Comparison of ENCODE assay signal across 23 cellular contexts in the genomic region with DNA sequence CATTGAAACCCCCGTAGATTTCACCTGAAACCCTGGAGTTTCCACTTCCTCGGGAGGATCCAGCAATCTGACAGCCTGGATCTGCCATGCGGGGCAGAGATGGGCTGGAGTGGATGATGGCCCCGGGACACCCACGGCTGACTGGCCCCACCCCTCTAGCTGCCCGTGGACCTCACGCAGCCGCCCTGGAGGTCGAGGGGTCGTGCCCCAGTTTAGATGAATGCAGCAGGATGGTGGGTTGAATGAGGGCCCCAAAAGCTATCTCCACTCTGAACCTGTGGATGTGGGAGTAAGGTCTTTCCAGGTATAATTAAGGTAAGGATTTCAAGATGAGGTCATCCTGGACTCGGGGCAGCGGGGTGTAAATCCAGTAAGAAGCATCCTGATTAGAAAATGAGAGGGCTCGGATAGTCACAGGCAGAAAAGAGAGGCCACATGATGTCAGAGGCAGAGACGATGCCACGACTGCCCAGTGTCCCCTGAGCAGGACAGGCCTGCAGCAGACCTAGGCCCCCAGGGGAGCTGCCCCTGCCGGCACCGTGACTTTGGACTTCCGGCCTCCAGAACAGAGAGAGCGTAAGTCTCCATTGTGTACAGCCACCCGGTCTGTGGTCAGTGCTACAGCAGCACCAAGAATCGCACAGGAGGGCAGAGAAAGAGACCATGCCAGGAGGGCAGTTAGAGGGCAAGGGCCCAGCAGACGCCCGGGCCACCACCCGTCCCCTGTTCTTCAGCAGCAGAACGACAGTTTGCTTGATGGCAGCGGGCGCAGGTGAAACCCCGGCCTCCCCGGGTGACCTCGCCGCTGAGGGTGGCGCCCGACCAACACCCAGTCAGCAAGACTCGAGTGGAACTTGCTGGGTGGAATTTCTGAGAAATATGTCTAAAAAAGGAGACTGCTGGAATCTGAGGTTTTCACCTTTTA. TPM values are rescaled to one million over a fixed set of nuclear protein-coding genes. Genes with fewer than 3 reads are reported as not detected.
DNase-seq lines count a peak whose midpoint lies in the region; ATAC-seq, FAIRE-seq and TF ChIP-seq lines count a peak whose summit lies in the region.
"Had no signal": no experiment of that assay in that cellular context is flagged by ENCODE, and none has a peak within 500 bp of the region (broad histone marks: within the 10 kb centered on the region; RNA-seq: fewer than 3 reads in every experiment).

No MANE protein-coding gene starts in this region.

- H2AFZ ChIP-seq in H1 (ENCODE audit: low read length), result no peak overlapping the region
- no peak overlapping the region for H2AFZ ChIP-seq in neural progenitor cell (replicated peaks)

- H3K23ac ChIP-seq in H1 (ENCODE audit: insufficient read length), result no peak overlapping the region

- H2BK15ac ChIP-seq in H1 (ENCODE audit: low read length), result no peak overlapping the region

- no peak for TF ChIP-seq EP300 in H1 (IDR thresholded peaks at IDR 0.05; ENCODE audit: borderline replicate concordance in 1 of 2, low read depth in 2 of 2, low read length in 2 of 2)

- H3K27ac ChIP-seq in H1 (ENCODE audit: low read depth, low read length), result no peak overlapping the region
- H3K27ac ChIP-seq in neural progenitor cell, result no peak overlapping the region
- no peak overlapping the region for H3K27ac ChIP-seq in aorta (ENCODE audit: low read depth in 1 of 2, low read length in 2 of 2)
- H3K27ac ChIP-seq: HL-60 had no signal

- H3K27me3 Mint-ChIP-seq in natural killer cell treated with Interleukin-12 subunit alpha and Interleukin-12 subunit beta and Interleukin-15 and Interleukin-18, amount 100 ng/mL, for 72 hours, result no peaks in the 10 kb centered on the region
- H3K27me3 Mint-ChIP-seq in natural killer cell (ENCODE audit: low read depth in 2 of 2) (no peaks in the 10 kb centered on the region), neural progenitor cell (ENCODE audit: insufficient read depth, low read depth) (peaks cover 12% of the 10 kb centered on the region), CD14-positive monocyte (ENCODE audit: low read depth in 3 of 3) (peaks cover 3 to 13% (median 4%) of the 10 kb centered on the region in 3 donors), glutamatergic neuron (ENCODE audit: unreplicated experiment) (peaks cover 2% of the 10 kb centered on the region)

- H3K4me1 ChIP-seq in H1 (replicated peaks in 1 of 4; ENCODE audit: control insufficient read depth in 3 of 4, insufficient read depth in 4 of 4, low read length in 3 of 4) (no peaks in the 10 kb centered on the region), neural progenitor cell (no peaks in the 10 kb centered on the region), aorta (ENCODE audit: control insufficient read depth in 1 of 2, insufficient read depth in 2 of 2, low read length in 2 of 2) (no peaks in the 10 kb centered on the region)
- H3K4me1 ChIP-seq: BE2C had no signal

- H3K9me3 Mint-ChIP-seq in natural killer cell treated with Interleukin-12 subunit alpha and Interleukin-12 subunit beta and Interleukin-15 and Interleukin-18, amount 100 ng/mL, for 72 hours, result peaks cover 4% of the 10 kb centered on the region
- H3K9me3 Mint-ChIP-seq in natural killer cell (no peaks in the 10 kb centered on the region), neural progenitor cell (peaks cover 16% of the 10 kb centered on the region), CD14-positive monocyte (peaks cover 16 to 50% (median 19%) of the 10 kb centered on the region in 7 donors), glutamatergic neuron (ENCODE audit: unreplicated experiment) (peaks cover 16% of the 10 kb centered on the region)

- no peaks in the 10 kb centered on the region for H3K4me1 Mint-ChIP-seq in natural killer cell treated with Interleukin-12 subunit alpha and Interleukin-12 subunit beta and Interleukin-15 and Interleukin-18, amount 100 ng/mL, for 72 hours (ENCODE audit: low read depth in 2 of 2)
- H3K4me1 Mint-ChIP-seq in natural killer cell (no peaks in the 10 kb centered on the region), neural progenitor cell (peaks cover 20% of the 10 kb centered on the region), CD14-positive monocyte (no peaks in the 10 kb centered on the region), glutamatergic neuron (ENCODE audit: low read depth, unreplicated experiment) (no peaks in the 10 kb centered on the region)
- H3K4me1 Mint-ChIP-seq: CD4-positive, alpha-beta memory T cell had no signal

- H2BK12ac ChIP-seq in H1 (ENCODE audit: low read depth, low read length), result no peak overlapping the region

- no peak overlapping the region for H3K4me3 ChIP-seq in H1 (ENCODE audit: extremely low read depth in 1 of 4, insufficient read depth in 2 of 4, low read depth in 3 of 4, low read length in 4 of 4)
- no peak overlapping the region for H3K4me3 ChIP-seq in neural progenitor cell
- H3K4me3 ChIP-seq in aorta (ENCODE audit: low read length in 2 of 2), result no peak overlapping the region

- CTCF ChIA-PET in H1 (lab: Charles Lee; ENCODE audit: partially characterized antibody), result no interaction called here

- H3K4me2 ChIP-seq in H1 (ENCODE audit: insufficient read depth in 1 of 2, low read depth in 2 of 2, low read length in 2 of 2) (no peak overlapping the region), neural progenitor cell (no peak overlapping the region)

- no peak overlapping the region for H3K56ac ChIP-seq in H1 (replicated peaks; ENCODE audit: insufficient read length, low read depth, low read length)

- H4K91ac ChIP-seq in H1 (replicated peaks; ENCODE audit: insufficient read length, low read length), result no peak overlapping the region

- no peak overlapping the region for H2BK20ac ChIP-seq in H1 (ENCODE audit: low read length)

- peak overlapping the region; percentile 51; the same call in 1 of the 2 replicates for H4K8ac ChIP-seq in H1 (ENCODE audit: extremely low read depth, insufficient read depth, low read length)

- no peaks in the 10 kb centered on the region for H3F3A ChIP-seq in neural progenitor cell (ENCODE audit: low read depth)

- no peak overlapping the region for H3K18ac ChIP-seq in H1 (ENCODE audit: extremely low read depth, low read length)

- ATAC-seq in natural killer cell treated with Interleukin-12 subunit alpha and Interleukin-12 subunit beta and Interleukin-15 and Interleukin-18, amount 100 ng/mL, for 72 hours, result no peak
- ATAC-seq in natural killer cell, result no peak
- ATAC-seq in aorta (ENCODE audit: low FRiP score), result no peak
- no peak for ATAC-seq in HG03095 (IDR thresholded peaks at IDR 0.05; ENCODE audit: unreplicated experiment)

- H3K9ac ChIP-seq in H1 (replicated peaks in 1 of 4; ENCODE audit: extremely low read depth in 1 of 4, low read depth in 3 of 4, low read length in 3 of 4), result no peak overlapping the region
- H3K9ac ChIP-seq in neural progenitor cell, result no peak overlapping the region

- intact Hi-C loops in natural killer cell (cut with micrococcal nuclease), result no loop called here
- intact Hi-C loops in aorta (cut with DNase I), result no loop called here
- intact Hi-C loops in CD14-positive monocyte (cut with micrococcal nuclease), result no loop called here

- no peak overlapping the region for H3K4ac ChIP-seq in H1 (replicated peaks; ENCODE audit: insufficient read length, low read depth, low read length)

- TF ChIP-seq CTCF in natural killer cell (IDR thresholded peaks at IDR 0.05), result no peak
- no peak for TF ChIP-seq CTCF in H1 (IDR thresholded peaks at IDR 0.05; ENCODE audit: control extremely low read depth in 1 of 3, insufficient read depth in 1 of 3, low read depth in 1 of 3, low read length in 3 of 3)
- no peak for TF ChIP-seq CTCF in neural progenitor cell (IDR thresholded peaks at IDR 0.05)
- TF ChIP-seq CTCF in CD14-positive monocyte (IDR thresholded peaks at IDR 0.05), result no peak
- TF ChIP-seq CTCF in glutamatergic neuron (IDR thresholded peaks at IDR 0.05; ENCODE audit: partially characterized antibody, unreplicated experiment), result no peak

- no peak for TF ChIP-seq RAD21 in H1 (IDR thresholded peaks at IDR 0.05 in 1 of 2, conservative IDR thresholded peaks at IDR 0.05 in 1 of 2; ENCODE audit: low read depth in 2 of 2, low read length in 2 of 2)

- H3K4me3 Mint-ChIP-seq in natural killer cell treated with Interleukin-12 subunit alpha and Interleukin-12 subunit beta and Interleukin-15 and Interleukin-18, amount 100 ng/mL, for 72 hours, result no peak overlapping the region
- H3K4me3 Mint-ChIP-seq in natural killer cell (no peak overlapping the region), neural progenitor cell (no peak overlapping the region), CD14-positive monocyte (no peak overlapping the region), glutamatergic neuron (ENCODE audit: unreplicated experiment) (no peak overlapping the region)
- H3K4me3 Mint-ChIP-seq: CD4-positive, alpha-beta memory T cell had no signal

- peaks cover 13% of the 10 kb centered on the region; the same call in 1 of the 2 replicates for H3K23me2 ChIP-seq in H1 (ENCODE audit: low read depth, low read length)

- DNase-seq in natural killer cell treated with Interleukin-12 subunit alpha and Interleukin-12 subunit beta and Interleukin-15 and Interleukin-18, amount 100 ng/mL, for 72 hours (ENCODE audit: low spot score), result peak; percentile 44
- DNase-seq in natural killer cell (no peak), H1 (ENCODE audit: low read depth in 1 of 2, low spot score in 2 of 2) (no peak), neural progenitor cell (ENCODE audit: low spot score) (no peak), aorta (peak; percentile 20 to 72), CD14-positive monocyte (ENCODE audit: low spot score) (no peak), glutamatergic neuron (no peak)
- DNase-seq: BE2C; CD4-positive, alpha-beta memory T cell; KBM-7; MM.1S; NCI-H1048; NCI-H1417 treated with DMSO at 0.1 percent for 48 hours; NCI-H187; NCI-H446 treated with DMSO at 0.1 percent for 48 hours; NCI-H526 treated with DMSO at 0.1 percent for 48 hours; OCI-M1; SHP77 had no signal

- H3K36me3 Mint-ChIP-seq in natural killer cell treated with Interleukin-12 subunit alpha and Interleukin-12 subunit beta and Interleukin-15 and Interleukin-18, amount 100 ng/mL, for 72 hours, result no peaks in the 10 kb centered on the region
- H3K36me3 Mint-ChIP-seq in natural killer cell, result no peaks in the 10 kb centered on the region
- no peaks in the 10 kb centered on the region for H3K36me3 Mint-ChIP-seq in neural progenitor cell
- no peaks in the 10 kb centered on the region for H3K36me3 Mint-ChIP-seq in CD14-positive monocyte
- peaks cover 17% of the 10 kb centered on the region for H3K36me3 Mint-ChIP-seq in glutamatergic neuron (ENCODE audit: unreplicated experiment)

- H4K20me1 ChIP-seq in H1 (replicated peaks in 1 of 2; ENCODE audit: control insufficient read depth in 1 of 2, insufficient read depth in 2 of 2, low read length in 2 of 2) (peaks cover 0 to 2% of the 10 kb centered on the region in 2 experiments), neural progenitor cell (ENCODE audit: low read depth) (no peaks in the 10 kb centered on the region)

- H2BK5ac ChIP-seq in H1 (ENCODE audit: low read depth, low read length), result no peak overlapping the region

- H2AK5ac ChIP-seq in H1 (ENCODE audit: low read depth, low read length), result no peak overlapping the region

- TF ChIP-seq POLR2A in H1 (IDR thresholded peaks at IDR 0.05; ENCODE audit: control extremely low read depth in 1 of 2, low read depth in 2 of 2, low read length in 2 of 2), result no peak

- H2BK120ac ChIP-seq in H1 (replicated peaks; ENCODE audit: low read depth, low read length), result no peak overlapping the region

- H3K79me1 ChIP-seq in H1 (ENCODE audit: low read depth, low read length), result no peaks in the 10 kb centered on the region

- H4K5ac ChIP-seq in H1 (ENCODE audit: insufficient read length, low read depth, low read length), result no peak overlapping the region

- FAIRE-seq in H1 (lab: Jason Lieb, UNC), result no peak
- FAIRE-seq: G401.6, GM12892 had no signal

- no peak overlapping the region for H3K14ac ChIP-seq in H1 (ENCODE audit: insufficient read length)

- H3K27me3 ChIP-seq in H1 (replicated peaks in 1 of 4; ENCODE audit: control insufficient read depth in 3 of 4, extremely low read depth in 1 of 4, insufficient read depth in 3 of 4, low read length in 3 of 4) (peaks cover 0 to 9% (median 4%) of the 10 kb centered on the region in 4 experiments; a peak in 3 of 7 replicates), neural progenitor cell (peaks cover 68% of the 10 kb centered on the region), aorta (ENCODE audit: control insufficient read depth in 1 of 2, insufficient read depth in 2 of 2, low read length in 1 of 2) (no peaks in the 10 kb centered on the region)

- peaks cover 0 to 12% of the 10 kb centered on the region in 2 experiments; a peak in 2 of 4 replicates for H3K9me3 ChIP-seq in H1 (ENCODE audit: insufficient read depth in 2 of 2, low read depth in 1 of 2, low read length in 1 of 2)
- no peaks in the 10 kb centered on the region for H3K9me3 ChIP-seq in neural progenitor cell (ENCODE audit: low read depth)
- H3K9me3 ChIP-seq in aorta (ENCODE audit: control insufficient read depth, low read length), result peaks cover 13% of the 10 kb centered on the region

- H3K27ac Mint-ChIP-seq in natural killer cell treated with Interleukin-12 subunit alpha and Interleukin-12 subunit beta and Interleukin-15 and Interleukin-18, amount 100 ng/mL, for 72 hours, result no peak overlapping the region
- H3K27ac Mint-ChIP-seq in natural killer cell (no peak overlapping the region), neural progenitor cell (peak overlapping the region; percentile 4), CD14-positive monocyte (no peak overlapping the region), glutamatergic neuron (ENCODE audit: unreplicated experiment) (no peak overlapping the region)

- H3K79me2 ChIP-seq in H1 (ENCODE audit: control insufficient read depth in 1 of 2, insufficient read depth in 2 of 2, low read length in 2 of 2), result no peaks in the 10 kb centered on the region
- no peaks in the 10 kb centered on the region for H3K79me2 ChIP-seq in neural progenitor cell (ENCODE audit: low read depth)

- 90% methylated on average over 34 of the region's 34 CpGs; no CpG with 5 or more reads in 1 of the 2 experiments for WGBS in H1 (ENCODE audit: extremely low coverage in 1 of 2, insufficient coverage in 1 of 2, insufficient read length in 1 of 2, insufficient replicate concordance in 2 of 2, low coverage in 1 of 2, low lambda C conversion rate in 2 of 2, missing lambda C conversion rate in 1 of 2), 2 experiments
- WGBS in aorta, 2 donors, result 77 to 78% methylated on average over 34 of the region's 34 CpGs

- H3K36me3 ChIP-seq in H1 (ENCODE audit: control insufficient read depth in 2 of 4, insufficient read depth in 4 of 4, low read length in 3 of 4) (no peaks in the 10 kb centered on the region), neural progenitor cell (no peaks in the 10 kb centered on the region), aorta (ENCODE audit: control insufficient read depth in 1 of 2, insufficient read depth in 2 of 2, low read length in 1 of 2) (no peaks in the 10 kb centered on the region)
- H3K36me3 ChIP-seq: BE2C had no signal

- POLR2A ChIA-PET in H1 (lab: Charles Lee; ENCODE audit: partially characterized antibody), result no interaction called here

RNA-seq across cellular contexts. Expression of a gene that starts 20.0 kb away (rescaled TPM):
- total RNA-seq in natural killer cell treated with Interleukin-12 subunit alpha and Interleukin-12 subunit beta and Interleukin-15 and Interleukin-18, amount 100 ng/mL, for 72 hours, result not detected
- total RNA-seq in natural killer cell, result not detected
- 2.0 and 3.3 TPM in 2 replicates for total RNA-seq in H1 (2021; fragmentation: NEBNext Ultra II Directional; extraction: Animal tissue kit (Norgen Biotek cat#: 25700))
- polyA plus RNA-seq in H1 (2011; rRNA removed), result 3.6 and 5.3 TPM in 2 replicates
- polyA plus RNA-seq in H1 (2011; cell fraction: cytosol; rRNA removed), result 6.1 TPM
- polyA plus RNA-seq in H1 (2011; cell fraction: nucleus; rRNA removed), result 9.4 TPM
- 2.3 to 3.6 TPM (median 3.1 TPM) in 4 replicates for polyA plus RNA-seq in H1 (2012, experiment 1 of 2)
- polyA plus RNA-seq in H1 (2012, experiment 2 of 2), result 2.3 TPM
- 0.73 TPM for polyA plus RNA-seq in H1 (2013, experiment 1 of 2)
- polyA plus RNA-seq in H1 (2013, experiment 2 of 2), result 0.92 TPM
- 2.3 and 4.0 TPM in 2 replicates for polyA minus RNA-seq in H1 (2011; rRNA and poly(A)+ RNA removed)
- 4.0 TPM for polyA minus RNA-seq in H1 (2011; cell fraction: cytosol; rRNA and poly(A)+ RNA removed)
- 4.2 TPM for polyA minus RNA-seq in H1 (2011; cell fraction: nucleus; rRNA and poly(A)+ RNA removed)
- 0.34 TPM in 1 of 2 replicates, not detected in the other for total RNA-seq in neural progenitor cell (ENCODE audit: low replicate concordance)
- total RNA-seq in aorta, result under 1 TPM; 0.62 to 0.84 TPM
- polyA plus RNA-seq in aorta, result not detected
- not detected for polyA plus RNA-seq in CD14-positive monocyte
- 13.7 TPM for total RNA-seq in glutamatergic neuron (ENCODE audit: unreplicated experiment)
- total RNA-seq: CD4-positive, alpha-beta memory T cell; HT-29 had no signal

Comparison
In these comparisons a context has a peak if more than half of its experiments do, and no peak if none do; other contexts are left out.
1. DNase-seq: peak in natural killer cell treated with Interleukin-12 subunit alpha and Interleukin-12 subunit beta and Interleukin-15 and Interleukin-18, amount 100 ng/mL, for 72 hours (single experiment) and aorta (2 of 2); none in natural killer cell (single experiment), H1 (0 of 2), neural progenitor cell (single experiment), CD14-positive monocyte (single experiment) and glutamatergic neuron (single experiment).